ENCODE assay signal across 9 cellular contexts in the genomic region with DNA sequence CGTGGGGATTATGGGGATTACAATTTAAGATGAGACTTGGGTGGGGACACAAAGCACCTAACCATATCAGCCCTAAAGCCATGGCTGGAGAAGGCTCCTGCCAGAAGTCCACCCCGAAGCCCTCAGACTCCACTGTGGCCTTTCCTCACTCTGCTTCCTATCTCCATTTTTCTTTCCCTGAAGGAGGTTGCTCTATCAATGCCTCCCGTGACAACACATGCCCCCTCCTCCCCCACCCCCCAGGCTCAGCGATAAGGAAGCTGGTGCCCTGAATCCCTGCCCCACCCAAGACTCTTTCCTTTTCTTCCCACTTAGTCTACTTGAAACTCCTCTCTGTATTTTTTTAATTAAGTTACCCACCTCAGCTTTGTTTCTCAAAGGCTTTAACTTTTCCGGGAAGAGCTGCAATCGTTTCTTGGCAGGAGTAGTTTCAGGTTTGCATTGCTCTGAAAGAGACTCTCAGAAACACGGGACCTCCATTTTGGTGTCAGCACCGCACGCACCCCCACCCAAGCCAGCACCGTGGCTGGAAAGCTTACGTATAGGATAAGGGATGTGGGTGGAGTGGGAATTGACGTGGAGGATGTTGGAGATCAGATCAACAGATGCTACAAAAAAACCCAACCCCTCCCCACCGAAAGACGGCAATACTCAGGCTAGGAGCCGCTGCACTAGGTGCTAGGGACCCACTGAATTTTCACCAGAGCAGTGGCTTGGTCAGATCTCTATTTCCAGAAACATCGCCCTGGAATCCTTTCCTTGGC. TPM values are rescaled to one million over a fixed set of nuclear protein-coding genes. Genes with fewer than 3 reads are reported as not detected.
DNase-seq lines count a peak whose midpoint lies in the region; ATAC-seq lines count a peak whose summit lies in the region.
"Had no signal": no experiment of that assay in that cellular context is flagged by ENCODE, and none has a peak within 500 bp of the region (broad histone marks: within the 10 kb centered on the region; RNA-seq: fewer than 3 reads in every experiment).

No MANE protein-coding gene starts in this region.

- intact Hi-C loops in activated T-helper 2 cell treated with anti-CD3 and anti-CD28 coated beads, Interferon-gamma antibody, Interleukin-2, Interleukin-4, amounts not matched to agents 10 μg/mL and 5 μg/mL and 100 μg/mL, durations not matched to agents 14 hours and 24 hours and 36 hours (cut with micrococcal nuclease): loop anchor here (2.0 kb wide), 1 partner anchor 56 kb away; the partner anchor contains the start of gene HEATR6
- intact Hi-C loops in Right ventricle myocardium inferior (cut with DNase I): loop anchor here (5.0 kb wide), 1 partner anchor 258 kb away; the partner anchor contains the start of gene USP32
- intact Hi-C loops in posterior vena cava (cut with DNase I): no loop called here

- no peaks in the 10 kb centered on the region for H3K9me3 Mint-ChIP-seq in activated T-helper 2 cell treated with anti-CD3 and anti-CD28 coated beads, Interferon-gamma antibody, Interleukin-2, Interleukin-4, amounts not matched to agents 10 μg/mL and 5 μg/mL and 100 μg/mL, durations not matched to agents 14 hours and 24 hours and 36 hours

- peak overlapping the region; percentile 83 for H3K4me3 Mint-ChIP-seq in activated T-helper 2 cell treated with anti-CD3 and anti-CD28 coated beads, Interferon-gamma antibody, Interleukin-2, Interleukin-4, amounts not matched to agents 10 μg/mL and 5 μg/mL and 100 μg/mL, durations not matched to agents 14 hours and 24 hours and 36 hours (ENCODE audit: low read depth)

- H3K27me3 Mint-ChIP-seq in activated T-helper 2 cell treated with anti-CD3 and anti-CD28 coated beads, Interferon-gamma antibody, Interleukin-2, Interleukin-4, amounts not matched to agents 10 μg/mL and 5 μg/mL and 100 μg/mL, durations not matched to agents 14 hours and 24 hours and 36 hours (ENCODE audit: low read depth): peaks cover 21% of the 10 kb centered on the region

- peak; percentile 2 for ATAC-seq in Right ventricle myocardium inferior
- ATAC-seq in GM18511 (IDR thresholded peaks at IDR 0.05; ENCODE audit: unreplicated experiment): no peak
- ATAC-seq in GM21528 (IDR thresholded peaks at IDR 0.05; ENCODE audit: low FRiP score, unreplicated experiment): no peak

- H3K4me1 Mint-ChIP-seq in activated T-helper 2 cell treated with anti-CD3 and anti-CD28 coated beads, Interferon-gamma antibody, Interleukin-2, Interleukin-4, amounts not matched to agents 10 μg/mL and 5 μg/mL and 100 μg/mL, durations not matched to agents 14 hours and 24 hours and 36 hours (ENCODE audit: low read depth): peaks cover 31% of the 10 kb centered on the region

- peak overlapping the region; percentile 63 for H3K27ac Mint-ChIP-seq in activated T-helper 2 cell treated with anti-CD3 and anti-CD28 coated beads, Interferon-gamma antibody, Interleukin-2, Interleukin-4, amounts not matched to agents 10 μg/mL and 5 μg/mL and 100 μg/mL, durations not matched to agents 14 hours and 24 hours and 36 hours

- H3K36me3 Mint-ChIP-seq in activated T-helper 2 cell treated with anti-CD3 and anti-CD28 coated beads, Interferon-gamma antibody, Interleukin-2, Interleukin-4, amounts not matched to agents 10 μg/mL and 5 μg/mL and 100 μg/mL, durations not matched to agents 14 hours and 24 hours and 36 hours (ENCODE audit: low read depth): peaks cover 15% of the 10 kb centered on the region

- H3K4me3 ChIP-seq in GM08714 (ENCODE audit: low read length): peak overlapping the region; percentile 64

- DNase-seq in HS-5 (ENCODE audit: low read depth) (peak; percentile 29), Right ventricle myocardium inferior (ENCODE audit: missing footprints) (no peak), posterior vena cava (ENCODE audit: low spot score) (peak; percentile 65), NCI-H446 treated with DMSO at 0.1 percent for 48 hours (lab: John Stamatoyannopoulos, UW) (no peak)
- DNase-seq in activated T-helper 2 cell treated with anti-CD3 and anti-CD28 coated beads, Interferon-gamma antibody, Interleukin-2, Interleukin-4, amounts not matched to agents 10 μg/mL and 5 μg/mL and 100 μg/mL, durations not matched to agents 14 hours and 24 hours and 36 hours (ENCODE audit: low spot score): no peak

RNA-seq across cellular contexts. Expression of gene CA4, which starts 15.2 kb away (rescaled TPM):
- not detected in 2 replicates for total RNA-seq in activated T-helper 2 cell treated with anti-CD3 and anti-CD28 coated beads, Interferon-gamma antibody, Interleukin-2, Interleukin-4, amounts not matched to agents 10 μg/mL and 5 μg/mL and 100 μg/mL, durations not matched to agents 14 hours and 24 hours and 36 hours
- 13.4 TPM for total RNA-seq in Right ventricle myocardium inferior
- total RNA-seq in posterior vena cava: 1 to 10 TPM; 2.9 to 7.0 TPM
- total RNA-seq: activated CD8-positive, alpha-beta memory T cell treated with anti-CD3 and anti-CD28 coated beads for 36 hours had no signal

RNA-seq across cellular contexts. Expression of gene HEATR6, which starts 55.9 kb away (rescaled TPM):
- total RNA-seq in activated T-helper 2 cell treated with anti-CD3 and anti-CD28 coated beads, Interferon-gamma antibody, Interleukin-2, Interleukin-4, amounts not matched to agents 10 μg/mL and 5 μg/mL and 100 μg/mL, durations not matched to agents 14 hours and 24 hours and 36 hours: 35.1 and 37.1 TPM in 2 replicates
- 10.3 TPM for total RNA-seq in Right ventricle myocardium inferior
- 10 to 100 TPM; 13.1 to 16.3 TPM for total RNA-seq in posterior vena cava

Comparison
In these comparisons a context has a peak if more than half of its experiments do, and no peak if none do; other contexts are left out.
1. DNase-seq: peak in HS-5 (single experiment) and posterior vena cava (single experiment); none in activated T-helper 2 cell treated with anti-CD3 and anti-CD28 coated beads, Interferon-gamma antibody, Interleukin-2, Interleukin-4, amounts not matched to agents 10 μg/mL and 5 μg/mL and 100 μg/mL, durations not matched to agents 14 hours and 24 hours and 36 hours (single experiment), Right ventricle myocardium inferior (single experiment) and NCI-H446 treated with DMSO at 0.1 percent for 48 hours (single experiment).
2. intact Hi-C loops: an anchor here in activated T-helper 2 cell treated with anti-CD3 and anti-CD28 coated beads, Interferon-gamma antibody, Interleukin-2, Interleukin-4, amounts not matched to agents 10 μg/mL and 5 μg/mL and 100 μg/mL, durations not matched to agents 14 hours and 24 hours and 36 hours (2.0 kb wide) and Right ventricle myocardium inferior (5.0 kb wide); none called in posterior vena cava.